Comparison of ENCODE assay signal across 23 cellular contexts in the genomic region with DNA sequence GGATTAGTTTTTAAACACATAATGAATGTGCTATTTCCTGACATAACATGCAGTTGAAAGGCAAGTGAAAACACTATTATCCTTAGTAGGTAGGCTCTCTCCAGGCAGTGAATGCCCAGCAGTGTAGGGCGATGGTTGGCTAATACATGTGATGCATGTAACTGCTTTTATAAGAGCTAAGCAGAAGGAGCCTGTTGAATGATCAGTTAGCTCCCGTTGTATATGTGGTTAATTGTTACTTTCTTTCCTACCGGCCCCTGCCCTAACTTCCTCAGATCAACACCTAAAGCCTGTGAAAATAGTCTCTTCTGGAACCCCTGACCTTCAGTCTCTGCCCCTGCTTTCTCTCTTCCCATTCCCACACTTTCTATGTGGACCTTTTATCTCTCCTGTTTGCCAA. TPM values are rescaled to one million over a fixed set of nuclear protein-coding genes. Genes with fewer than 3 reads are reported as not detected.
DNase-seq lines count a peak whose midpoint lies in the region; TF ChIP-seq lines count a peak whose summit lies in the region.
"Had no signal": no experiment of that assay in that cellular context is flagged by ENCODE, and none has a peak within 500 bp of the region (broad histone marks: within the 10 kb centered on the region; RNA-seq: fewer than 3 reads in every experiment).

No MANE protein-coding gene starts in this region.

- H4K20me1 ChIP-seq in BLaER1: peaks cover 2% of the 10 kb centered on the region; the same call in 1 of the 2 replicates
- no peaks in the 10 kb centered on the region for H4K20me1 ChIP-seq in OCI-LY1 (ENCODE audit: insufficient read depth, low read length)

- H3K79me1 ChIP-seq in mesendoderm (ENCODE audit: low read length): no peaks in the 10 kb centered on the region

- no peaks in the 10 kb centered on the region for H3K27me3 ChIP-seq in BLaER1
- no peaks in the 10 kb centered on the region for H3K27me3 ChIP-seq in OCI-LY1 (ENCODE audit: insufficient read depth, low read length)
- H3K27me3 ChIP-seq in mesendoderm (ENCODE audit: insufficient read depth, low read length, poor library complexity): no peaks in the 10 kb centered on the region
- H3K27me3 ChIP-seq: gastrocnemius medialis had no signal

- H3F3A ChIP-seq in OCI-LY1 (ENCODE audit: insufficient read depth, low read length): no peaks in the 10 kb centered on the region

- H4K8ac ChIP-seq in mesendoderm (ENCODE audit: low read depth, low read length): no peak overlapping the region

- H3K27me3 Mint-ChIP-seq in activated naive CD4-positive, alpha-beta T cell treated with anti-CD3 and anti-CD28 coated beads, Interleukin-2, amount 10 ng/mL, durations not matched to agents 7 days and 5 days: peaks cover 15% of the 10 kb centered on the region

- no peak for TF ChIP-seq CTCF in HEK293 (tag by site-specific recombination; IDR thresholded peaks at IDR 0.05)
- no peak for TF ChIP-seq CTCF in OCI-LY1 (IDR thresholded peaks at IDR 0.05; ENCODE audit: low read length)

- no peak overlapping the region for H2AFZ ChIP-seq in OCI-LY1 (ENCODE audit: low read length)

- H3K18ac ChIP-seq in mesendoderm (ENCODE audit: low read length): no peak overlapping the region

- H2AK5ac ChIP-seq in mesendoderm (ENCODE audit: low read length): no peak overlapping the region

- WGBS in mesendoderm (ENCODE audit: extremely low coverage, insufficient coverage, low lambda C conversion rate): no CpG with 5 or more reads among the region's 3 CpGs

- H3K4me2 ChIP-seq in BLaER1 (peak overlapping the region; percentile 96), OCI-LY1 (ENCODE audit: low read length) (peak overlapping the region; percentile 14), mesendoderm (ENCODE audit: low read length) (no peak overlapping the region)
- H3K4me2 ChIP-seq: KMS-11, SK-N-SH had no signal

- H4K5ac ChIP-seq in mesendoderm (ENCODE audit: low read length): no peak overlapping the region

- H3K56ac ChIP-seq in mesendoderm (ENCODE audit: low read length): peak overlapping the region; percentile 17

- H3K4ac ChIP-seq in mesendoderm (ENCODE audit: low read depth, low read length): no peak overlapping the region

- H3K4me3 ChIP-seq in BLaER1 (peak overlapping the region; percentile 17), HEK293 (ENCODE audit: low read depth, low read length) (no peak overlapping the region), OCI-LY1 (ENCODE audit: low read depth, low read length, poor library complexity, severe bottlenecking) (no peak overlapping the region), mesendoderm (ENCODE audit: low read length) (no peak overlapping the region)
- H3K4me3 ChIP-seq: gastrocnemius medialis had no signal

- DNase-seq in mesendoderm (no peak), SK-N-DZ (ENCODE audit: low spot score) (no peak), NCI-H774 (lab: John Stamatoyannopoulos, UW) (no peak), NCI-H187 (lab: John Stamatoyannopoulos, UW) (no peak)
- no peak for DNase-seq in activated naive CD4-positive, alpha-beta T cell treated with anti-CD3 and anti-CD28 coated beads, Interleukin-2, amount 10 ng/mL, durations not matched to agents 7 days and 5 days
- DNase-seq: activated effector memory CD4-positive, alpha-beta T cell treated with anti-CD3 and anti-CD28 coated beads, Interleukin-2, amount 50 U/mL, for 16 hours; activated naive CD8-positive, alpha-beta T cell treated with anti-CD3 and anti-CD28 coated beads, Interleukin-2, amount 10 ng/mL, durations not matched to agents 7 days and 5 days; CD8-positive, alpha-beta memory T cell; central memory CD4-positive, alpha-beta T cell; DMS53; gastrocnemius medialis; GDM1; H9; NCI-H1436 treated with DMSO at 0.1 percent for 48 hours; NCI-H2171; NCI-H524; SK-N-SH; stimulated activated naive CD8-positive, alpha-beta T cell treated with anti-CD3 and anti-CD28 coated beads, Interleukin-15, amount 100 ng/mL, for 72 hours; T-helper 17 cell had no signal

- H3K27ac Mint-ChIP-seq in activated naive CD4-positive, alpha-beta T cell treated with anti-CD3 and anti-CD28 coated beads, Interleukin-2, amount 10 ng/mL, durations not matched to agents 7 days and 5 days: no peak overlapping the region
- H3K27ac Mint-ChIP-seq: activated naive CD8-positive, alpha-beta T cell treated with anti-CD3 and anti-CD28 coated beads, Interleukin-2, amount 10 ng/mL, durations not matched to agents 7 days and 5 days; CD8-positive, alpha-beta memory T cell; T-helper 17 cell had no signal

- H3K4me3 Mint-ChIP-seq in activated naive CD4-positive, alpha-beta T cell treated with anti-CD3 and anti-CD28 coated beads, Interleukin-2, amount 10 ng/mL, durations not matched to agents 7 days and 5 days: no peak overlapping the region
- H3K4me3 Mint-ChIP-seq: activated naive CD8-positive, alpha-beta T cell treated with anti-CD3 and anti-CD28 coated beads, Interleukin-2, amount 10 ng/mL, durations not matched to agents 7 days and 5 days; CD8-positive, alpha-beta memory T cell; H9; stimulated activated naive CD8-positive, alpha-beta T cell treated with anti-CD3 and anti-CD28 coated beads, Interleukin-15, amount 100 ng/mL, for 72 hours; T-helper 17 cell had no signal

- H3K27ac ChIP-seq in BLaER1: peak overlapping the region; percentile 98
- H3K27ac ChIP-seq in HEK293 (ENCODE audit: extremely low read depth, low read depth, low read length): no peak overlapping the region
- peak overlapping the region; percentile 88 for H3K27ac ChIP-seq in OCI-LY1 (ENCODE audit: low read depth, low read length, poor library complexity, severe bottlenecking)
- no peak overlapping the region for H3K27ac ChIP-seq in mesendoderm (ENCODE audit: low read depth, low read length)
- H3K27ac ChIP-seq: gastrocnemius medialis, KMS-11 had no signal

- peak overlapping the region; percentile 99 for H3K9ac ChIP-seq in BLaER1
- H3K9ac ChIP-seq in OCI-LY1 (ENCODE audit: low read length): no peak overlapping the region
- no peak overlapping the region for H3K9ac ChIP-seq in mesendoderm (ENCODE audit: low read length)
- H3K9ac ChIP-seq: KMS-11, SK-N-SH had no signal

- POLR2A ChIA-PET in HEK293 (lab: Yijun Ruan, JAX): interaction anchor here (1.4 kb wide), 1 partner anchor 10 kb away, joined by 5 read pairs; a partner anchor contains a TSS

- H3K23ac ChIP-seq in mesendoderm (ENCODE audit: low read length): no peak overlapping the region

- H3K9me3 ChIP-seq in BLaER1 (peaks cover 47% of the 10 kb centered on the region), HEK293 (ENCODE audit: control insufficient read depth, insufficient read depth, low read depth, low read length) (no peaks in the 10 kb centered on the region), OCI-LY1 (ENCODE audit: low read length) (0 out of 2 replicates have a peak, but pooled peaks cover 3% of the 10 kb centered on the region)
- H3K9me3 ChIP-seq: gastrocnemius medialis, SK-N-SH had no signal

- no peaks in the 10 kb centered on the region for H3K9me2 ChIP-seq in OCI-LY1 (ENCODE audit: low read depth, low read length)
- H3K9me2 ChIP-seq: SK-N-SH had no signal

- no peaks in the 10 kb centered on the region for H3K79me2 ChIP-seq in OCI-LY1 (ENCODE audit: insufficient read depth, low read length)
- peaks cover under 1% of the 10 kb centered on the region for H3K79me2 ChIP-seq in mesendoderm (ENCODE audit: control insufficient read depth, insufficient read depth, low read length)

- H3K4me1 Mint-ChIP-seq in activated naive CD4-positive, alpha-beta T cell treated with anti-CD3 and anti-CD28 coated beads, Interleukin-2, amount 10 ng/mL, durations not matched to agents 7 days and 5 days: no peaks in the 10 kb centered on the region
- H3K4me1 Mint-ChIP-seq: activated naive CD8-positive, alpha-beta T cell treated with anti-CD3 and anti-CD28 coated beads, Interleukin-2, amount 10 ng/mL, durations not matched to agents 7 days and 5 days; CD8-positive, alpha-beta memory T cell; stimulated activated naive CD8-positive, alpha-beta T cell treated with anti-CD3 and anti-CD28 coated beads, Interleukin-15, amount 100 ng/mL, for 72 hours; T-helper 17 cell had no signal

- peaks cover 81% of the 10 kb centered on the region for H3K4me1 ChIP-seq in BLaER1
- peaks cover 5% of the 10 kb centered on the region for H3K4me1 ChIP-seq in HEK293 (ENCODE audit: control insufficient read depth, insufficient read depth, low read length)
- peaks cover 28% of the 10 kb centered on the region for H3K4me1 ChIP-seq in OCI-LY1 (ENCODE audit: insufficient read depth, low read length, severe bottlenecking)
- H3K4me1 ChIP-seq in mesendoderm (ENCODE audit: control insufficient read depth, low read depth, low read length): no peaks in the 10 kb centered on the region

- H2BK5ac ChIP-seq in mesendoderm (ENCODE audit: low read length): no peak overlapping the region

- no peak overlapping the region for H2BK120ac ChIP-seq in mesendoderm (ENCODE audit: low read depth, low read length)

- no peak overlapping the region for H2BK15ac ChIP-seq in mesendoderm (replicated peaks; ENCODE audit: low read depth)

- peaks cover 42% of the 10 kb centered on the region for H3K36me3 ChIP-seq in BLaER1
- peaks cover 6 to 8% of the 10 kb centered on the region in 2 experiments; a peak in 2 of 3 replicates for H3K36me3 ChIP-seq in HEK293 (ENCODE audit: control insufficient read depth in 2 of 2, insufficient read depth in 1 of 2, low read length in 2 of 2)
- H3K36me3 ChIP-seq in OCI-LY1 (ENCODE audit: insufficient read depth, low read length): peaks cover 6% of the 10 kb centered on the region; the same call in 1 of the 2 replicates
- H3K36me3 ChIP-seq in mesendoderm (ENCODE audit: control insufficient read depth, insufficient read depth, low read length): no peaks in the 10 kb centered on the region
- H3K36me3 ChIP-seq: gastrocnemius medialis had no signal

- H3K9me3 Mint-ChIP-seq in activated naive CD4-positive, alpha-beta T cell treated with anti-CD3 and anti-CD28 coated beads, Interleukin-2, amount 10 ng/mL, durations not matched to agents 7 days and 5 days: peaks cover under 1% of the 10 kb centered on the region
- H3K9me3 Mint-ChIP-seq: activated naive CD8-positive, alpha-beta T cell treated with anti-CD3 and anti-CD28 coated beads, Interleukin-2, amount 10 ng/mL, durations not matched to agents 7 days and 5 days; CD8-positive, alpha-beta memory T cell; H9; stimulated activated naive CD8-positive, alpha-beta T cell treated with anti-CD3 and anti-CD28 coated beads, Interleukin-15, amount 100 ng/mL, for 72 hours had no signal

- CTCF ChIA-PET in HEK293 (lab: Yijun Ruan, JAX): interaction anchor here (0.6 kb wide), 1 partner anchor 390 kb away, joined by 3 read pairs; no protein-coding TSS in a partner anchor
- CTCF ChIA-PET in activated naive CD4-positive, alpha-beta T cell treated with anti-CD3 and anti-CD28 coated beads, Interleukin-2, amount 10 ng/mL, durations not matched to agents 7 days and 5 days (lab: Charles Lee): interaction anchor here (0.6 kb wide), 1 partner anchor 438 kb away, joined by 5 read pairs; no protein-coding TSS in a partner anchor

- H3K36me3 Mint-ChIP-seq in activated naive CD4-positive, alpha-beta T cell treated with anti-CD3 and anti-CD28 coated beads, Interleukin-2, amount 10 ng/mL, durations not matched to agents 7 days and 5 days: no peaks in the 10 kb centered on the region
- H3K36me3 Mint-ChIP-seq: activated naive CD8-positive, alpha-beta T cell treated with anti-CD3 and anti-CD28 coated beads, Interleukin-2, amount 10 ng/mL, durations not matched to agents 7 days and 5 days; CD8-positive, alpha-beta memory T cell had no signal

RNA-seq across cellular contexts. Expression of a gene that starts 10.5 kb away (rescaled TPM):
- 95.1 TPM for polyA plus RNA-seq in mesendoderm (2013, experiment 1 of 2)
- polyA plus RNA-seq in mesendoderm (2013, experiment 2 of 2): 98.8 TPM
- 39.6 and 42.6 TPM in 2 replicates for polyA plus RNA-seq in SK-N-DZ (2014; cell fraction: cytosol; rRNA removed)
- 27.2 and 29.4 TPM in 2 replicates for polyA plus RNA-seq in SK-N-DZ (2014; cell fraction: nucleus; rRNA removed)

Comparison
In these comparisons a context has a peak if more than half of its experiments do, and no peak if none do; other contexts are left out.
1. H3K27ac ChIP-seq: peak in BLaER1 (single experiment) and OCI-LY1 (single experiment); none in HEK293 (single experiment) and mesendoderm (single experiment).